13 cellular contexts compared by ENCODE assay signal in genomic region chr16:4649744-4650442, GRCh38. TPM values are rescaled to one million over a fixed set of nuclear protein-coding genes. Genes with fewer than 3 reads are reported as not detected.
DNase-seq lines count a peak whose midpoint lies in the region; ATAC-seq and TF ChIP-seq lines count a peak whose summit lies in the region.
"Had no signal": no experiment of that assay in that cellular context is flagged by ENCODE, and none has a peak within 500 bp of the region (broad histone marks: within the 10 kb centered on the region; RNA-seq: fewer than 3 reads in every experiment).

No MANE protein-coding gene starts in this region.

- CTCF ChIA-PET in activated CD8-positive, alpha-beta memory T cell treated with anti-CD3 and anti-CD28 coated beads, Interleukin-2, amount 10 ng/mL, durations not matched to agents 7 days and 5 days (lab: Charles Lee) = interaction anchor here (0.7 to 1.9 kb wide), 24 partner anchors 11 to 215 kb away, joined by 3 to 19 read pairs (median 5); partner anchors contain the start of gene MGRN1

- no peak overlapping the region for H3K56ac ChIP-seq in H9 (ENCODE audit: insufficient read length, low read depth, low read length)

- no peak overlapping the region for H3K4me2 ChIP-seq in H9 (ENCODE audit: insufficient read depth, insufficient read length, low read length)
- no peak overlapping the region for H3K4me2 ChIP-seq in osteoblast (ENCODE audit: insufficient read depth, low read length)

- H3K27ac Mint-ChIP-seq in activated CD8-positive, alpha-beta memory T cell treated with anti-CD3 and anti-CD28 coated beads, Interleukin-2, amount 10 ng/mL, durations not matched to agents 7 days and 5 days = peak overlapping the region; percentile 58
- peak overlapping the region in 2 of 3 experiments; percentile 40 to 67; a peak in 2 of 7 replicates for H3K27ac Mint-ChIP-seq in H9
- H3K27ac Mint-ChIP-seq in activated naive CD8-positive, alpha-beta T cell = peak overlapping the region; percentile 75

- no peak overlapping the region for H4K91ac ChIP-seq in H9 (ENCODE audit: insufficient read length, low read depth, low read length)

- H3K4me3 ChIP-seq in osteoblast (ENCODE audit: insufficient read depth, low read length) = no peak overlapping the region
- H3K4me3 ChIP-seq: cardiac muscle cell, heart left ventricle, MG63, stomach had no signal

- H3K9me3 ChIP-seq in H9 (ENCODE audit: control insufficient read depth, low read depth, low read length) = no peaks in the 10 kb centered on the region
- no peaks in the 10 kb centered on the region for H3K9me3 ChIP-seq in osteoblast (ENCODE audit: low read depth, low read length)
- H3K9me3 ChIP-seq: heart left ventricle, MG63, stomach had no signal

- no peak for DNase-seq in activated CD8-positive, alpha-beta memory T cell treated with anti-CD3 and anti-CD28 coated beads, Interleukin-2, amount 10 ng/mL, durations not matched to agents 7 days and 5 days
- no peak for DNase-seq in activated CD8-positive, alpha-beta memory T cell treated with anti-CD3 and anti-CD28 coated beads, Interleukin-2, amount 50 U/mL, for 4 hours
- DNase-seq in H9 (no peak), osteoblast (ENCODE audit: insufficient read length, low spot score, missing footprints) (peak; percentile 35), HCEC 1CT (no peak), RKO (ENCODE audit: low spot score) (no peak)

- H3K36me3 Mint-ChIP-seq in activated CD8-positive, alpha-beta memory T cell treated with anti-CD3 and anti-CD28 coated beads, Interleukin-2, amount 10 ng/mL, durations not matched to agents 7 days and 5 days = peaks cover 17% of the 10 kb centered on the region
- H3K36me3 Mint-ChIP-seq in H9 (ENCODE audit: insufficient read depth in 1 of 3, low read depth in 3 of 3) = peaks cover 17 to 38% (median 37%) of the 10 kb centered on the region in 3 experiments; a peak in 6 of 7 replicates
- H3K36me3 Mint-ChIP-seq in activated naive CD8-positive, alpha-beta T cell = peaks cover 1% of the 10 kb centered on the region

- no peak overlapping the region for H3K9ac ChIP-seq in H9 (ENCODE audit: extremely low read depth, insufficient read length, low read length)

- H2BK5ac ChIP-seq in H9 (ENCODE audit: insufficient read length, low read length) = no peak overlapping the region

- H3K36me3 ChIP-seq in osteoblast (ENCODE audit: insufficient read depth, low read length) = peaks cover 33% of the 10 kb centered on the region
- H3K36me3 ChIP-seq: cardiac muscle cell had no signal

- peaks cover 4% of the 10 kb centered on the region for H3K27me3 Mint-ChIP-seq in activated CD8-positive, alpha-beta memory T cell treated with anti-CD3 and anti-CD28 coated beads, Interleukin-2, amount 10 ng/mL, durations not matched to agents 7 days and 5 days
- H3K27me3 Mint-ChIP-seq in H9 (ENCODE audit: low read depth) = no peaks in the 10 kb centered on the region
- H3K27me3 Mint-ChIP-seq in activated naive CD8-positive, alpha-beta T cell = no peaks in the 10 kb centered on the region

- TF ChIP-seq CTCF in H9 (conservative IDR thresholded peaks at IDR 0.05) = no peak
- TF ChIP-seq CTCF in osteoblast (IDR thresholded peaks at IDR 0.05; ENCODE audit: extremely low read depth, low read depth, low read length) = no peak

- H3K4me3 Mint-ChIP-seq in activated CD8-positive, alpha-beta memory T cell treated with anti-CD3 and anti-CD28 coated beads, Interleukin-2, amount 10 ng/mL, durations not matched to agents 7 days and 5 days = no peak overlapping the region
- H3K4me3 Mint-ChIP-seq in H9 = no peak overlapping the region
- peak overlapping the region; percentile 17 for H3K4me3 Mint-ChIP-seq in activated naive CD8-positive, alpha-beta T cell
- H3K4me3 Mint-ChIP-seq: nephron progenitor cell had no signal

- H2BK12ac ChIP-seq in H9 (ENCODE audit: insufficient read length, low read depth, low read length) = no peak overlapping the region

- H4K5ac ChIP-seq in H9 (ENCODE audit: insufficient read length, low read depth, low read length) = no peak overlapping the region

- no peak overlapping the region for H3K18ac ChIP-seq in H9 (ENCODE audit: insufficient read length, low read depth, low read length)

- H3K27me3 ChIP-seq in H9 (ENCODE audit: insufficient read depth, low read length) = no peaks in the 10 kb centered on the region
- no peaks in the 10 kb centered on the region for H3K27me3 ChIP-seq in osteoblast (ENCODE audit: insufficient read depth, low read length)
- H3K27me3 ChIP-seq: cardiac muscle cell, heart left ventricle, MG63, stomach had no signal

- H3K9me3 Mint-ChIP-seq in activated CD8-positive, alpha-beta memory T cell treated with anti-CD3 and anti-CD28 coated beads, Interleukin-2, amount 10 ng/mL, durations not matched to agents 7 days and 5 days (ENCODE audit: low read depth) = no peaks in the 10 kb centered on the region
- H3K9me3 Mint-ChIP-seq in H9 = no peaks in the 10 kb centered on the region; a peak in 2 of 5 replicates
- no peaks in the 10 kb centered on the region for H3K9me3 Mint-ChIP-seq in activated naive CD8-positive, alpha-beta T cell (ENCODE audit: low read depth)

- no peak overlapping the region for H2BK20ac ChIP-seq in H9 (ENCODE audit: low read depth, low read length, poor library complexity, severe bottlenecking)

- H3K79me2 ChIP-seq in H9 (ENCODE audit: insufficient read depth, low read length) (no peaks in the 10 kb centered on the region; the same call in 1 of the 2 replicates), osteoblast (ENCODE audit: insufficient read depth, low read length) (peaks cover 60% of the 10 kb centered on the region)

- H3K4me1 ChIP-seq in H9 (ENCODE audit: insufficient read depth, low read length) (no peaks in the 10 kb centered on the region), osteoblast (ENCODE audit: insufficient read depth, low read length) (peaks cover 6% of the 10 kb centered on the region)

- no peak overlapping the region for H2BK120ac ChIP-seq in H9 (ENCODE audit: low read depth, low read length, poor library complexity, severe bottlenecking)

- H3K4me1 Mint-ChIP-seq in activated CD8-positive, alpha-beta memory T cell treated with anti-CD3 and anti-CD28 coated beads, Interleukin-2, amount 10 ng/mL, durations not matched to agents 7 days and 5 days = peaks cover 15% of the 10 kb centered on the region
- H3K4me1 Mint-ChIP-seq in H9 = no peaks in the 10 kb centered on the region
- H3K4me1 Mint-ChIP-seq in activated naive CD8-positive, alpha-beta T cell (ENCODE audit: low read depth) = peaks cover 36% of the 10 kb centered on the region

- H3K79me1 ChIP-seq in H9 (ENCODE audit: insufficient read depth, low read depth, low read length, poor library complexity, severe bottlenecking) = no peaks in the 10 kb centered on the region

- no peak overlapping the region for H3K23ac ChIP-seq in H9 (ENCODE audit: insufficient read length, low read depth, low read length)

- H2BK15ac ChIP-seq in H9 (ENCODE audit: low read depth, low read length) = no peak overlapping the region

- H4K20me1 ChIP-seq in H9 (ENCODE audit: control insufficient read depth, insufficient read depth, insufficient read length) (no peaks in the 10 kb centered on the region), osteoblast (ENCODE audit: insufficient read depth, low read length) (peaks cover 56% of the 10 kb centered on the region)

- WGBS in H9 (ENCODE audit: extremely low coverage, insufficient read length, low lambda C conversion rate) = no CpG with 5 or more reads among the region's 25 CpGs

- no peak overlapping the region for H3K4ac ChIP-seq in H9 (ENCODE audit: low read depth, low read length)

- no peak overlapping the region; the same call in 1 of the 2 replicates for H3K14ac ChIP-seq in H9 (ENCODE audit: insufficient read depth, low read length)

- no peak overlapping the region for H3K27ac ChIP-seq in H9 (ENCODE audit: insufficient read length, low read depth, low read length)
- no peak overlapping the region for H3K27ac ChIP-seq in osteoblast (ENCODE audit: low read depth, low read length)
- H3K27ac ChIP-seq: cardiac muscle cell, heart left ventricle had no signal

- ATAC-seq in activated CD8-positive, alpha-beta memory T cell treated with anti-CD3 and anti-CD28 coated beads, Interleukin-2, amount 10 ng/mL, durations not matched to agents 7 days and 5 days = peak; percentile 22
- ATAC-seq in HG02678 (IDR thresholded peaks at IDR 0.05; ENCODE audit: unreplicated experiment) = no peak

- no peak overlapping the region for H4K8ac ChIP-seq in H9 (replicated peaks; ENCODE audit: insufficient read length, low read depth, low read length)

- H2AK5ac ChIP-seq in H9 (ENCODE audit: insufficient read length, low read length) = no peak overlapping the region

- no peak overlapping the region for H2AFZ ChIP-seq in H9 (ENCODE audit: low read length)
- no peak overlapping the region for H2AFZ ChIP-seq in osteoblast (ENCODE audit: low read length)

- no peaks in the 10 kb centered on the region for H3K23me2 ChIP-seq in H9 (ENCODE audit: insufficient read length, low read depth, low read length, poor library complexity, severe bottlenecking)

- H3T11ph ChIP-seq in H9 (ENCODE audit: low read length) = no peak overlapping the region

RNA-seq across cellular contexts. Expression of gene MGRN1, which starts 25.3 kb away (rescaled TPM):
- total RNA-seq in activated CD8-positive, alpha-beta memory T cell treated with anti-CD3 and anti-CD28 coated beads, Interleukin-2, amount 10 ng/mL, durations not matched to agents 7 days and 5 days = 10 to 100 TPM; 76.9 to 92.1 TPM
- total RNA-seq in H9 (2021) (91.6 and 93.9 TPM in 2 replicates), osteoblast (41.5 and 46.7 TPM in 2 replicates)

RNA-seq across cellular contexts. Expression of gene UBALD1, which starts 35.2 kb away (rescaled TPM):
- total RNA-seq in activated CD8-positive, alpha-beta memory T cell treated with anti-CD3 and anti-CD28 coated beads, Interleukin-2, amount 10 ng/mL, durations not matched to agents 7 days and 5 days = 10 to 100 TPM; 20.2 to 27.7 TPM
- 80.9 and 81.7 TPM in 2 replicates for total RNA-seq in H9 (2021)
- 6.2 and 9.4 TPM in 2 replicates for total RNA-seq in osteoblast

RNA-seq across cellular contexts. Expression of gene NUDT16L1, which starts 43.5 kb away (rescaled TPM):
- total RNA-seq in activated CD8-positive, alpha-beta memory T cell treated with anti-CD3 and anti-CD28 coated beads, Interleukin-2, amount 10 ng/mL, durations not matched to agents 7 days and 5 days = 10 to 100 TPM; 31.6 to 35.6 TPM
- total RNA-seq in H9 (2021) = 49.4 and 50.0 TPM in 2 replicates
- total RNA-seq in osteoblast = 15.0 and 18.1 TPM in 2 replicates
